ENCODE assay signal across 16 cellular contexts in genomic region chr3:137249311-137249940, GRCh38.
"Had no signal": no experiment of that assay in that cellular context is flagged by ENCODE, and none has a peak within 500 bp of the region (broad histone marks: within the 10 kb centered on the region; RNA-seq: fewer than 3 reads in every experiment).

No MANE protein-coding gene starts in this region.

- H3K27ac Mint-ChIP-seq: activated T-cell treated with anti-CD3 and anti-CD28 coated beads, Interleukin-2, amount 50 U/mL, for 24 hours; endodermal cell; natural killer cell treated with Interleukin-12 subunit alpha and Interleukin-12 subunit beta and Interleukin-15 and Interleukin-18, amount 100 ng/mL, for 72 hours; stimulated activated memory B cell treated with anti-CD40 and anti-IgM and Interleukin-4, amounts not matched to agents 10 μg/mL and 1 μg/mL and 100 μg/mL, for 72 hours had no signal

- H3K4me3 Mint-ChIP-seq: activated T-cell treated with anti-CD3 and anti-CD28 coated beads, Interleukin-2, amount 50 U/mL, for 24 hours; endodermal cell; natural killer cell treated with Interleukin-12 subunit alpha and Interleukin-12 subunit beta and Interleukin-15 and Interleukin-18, amount 100 ng/mL, for 72 hours; stimulated activated memory B cell treated with anti-CD40 and anti-IgM and Interleukin-4, amounts not matched to agents 10 μg/mL and 1 μg/mL and 100 μg/mL, for 72 hours had no signal

- H3K4me3 ChIP-seq: adrenal gland, dorsolateral prefrontal cortex, thyroid gland had no signal

- ATAC-seq: left ventricle myocardium superior; natural killer cell treated with Interleukin-12 subunit alpha and Interleukin-12 subunit beta and Interleukin-15 and Interleukin-18, amount 100 ng/mL, for 72 hours; stimulated activated memory B cell treated with anti-CD40 and anti-IgM and Interleukin-4, amounts not matched to agents 10 μg/mL and 1 μg/mL and 100 μg/mL, for 72 hours had no signal

- H3K27me3 ChIP-seq: adrenal gland, thyroid gland had no signal

- H3K36me3 ChIP-seq: adrenal gland, thyroid gland, WERI-Rb-1 had no signal

- H3K4me1 Mint-ChIP-seq: endodermal cell; stimulated activated memory B cell treated with anti-CD40 and anti-IgM and Interleukin-4, amounts not matched to agents 10 μg/mL and 1 μg/mL and 100 μg/mL, for 72 hours had no signal

- DNase-seq: activated CD4-positive, alpha-beta T cell treated with anti-CD3 and anti-CD28 coated beads, Interleukin-2, amount 50 U/mL, for 48 hours; activated effector memory CD4-positive, alpha-beta T cell treated with Interleukin-2 at 50 U/mL for 16 hours; activated naive CD4-positive, alpha-beta T cell treated with anti-CD3 and anti-CD28 coated beads, Interleukin-2, amount 50 U/mL, for 16 hours; activated T-cell treated with anti-CD3 and anti-CD28 coated beads, Interleukin-2, amount 50 U/mL, for 24 hours; adrenal gland; dorsolateral prefrontal cortex; endodermal cell; head of caudate nucleus; kidney glomerular epithelial cell; left ventricle myocardium superior; mesenchymal stem cell; stimulated activated CD4-positive, alpha-beta T cell treated with anti-CD3 and anti-CD28 coated beads, Interleukin-1b, Interleukin-23, amount 100 ng/mL, for 48 hours; thyroid gland; WERI-Rb-1 had no signal

- H3K36me3 Mint-ChIP-seq: natural killer cell treated with Interleukin-12 subunit alpha and Interleukin-12 subunit beta and Interleukin-15 and Interleukin-18, amount 100 ng/mL, for 72 hours; stimulated activated memory B cell treated with anti-CD40 and anti-IgM and Interleukin-4, amounts not matched to agents 10 μg/mL and 1 μg/mL and 100 μg/mL, for 72 hours had no signal
